ENCODE assay signal across 1 cellular context in the genomic region with DNA sequence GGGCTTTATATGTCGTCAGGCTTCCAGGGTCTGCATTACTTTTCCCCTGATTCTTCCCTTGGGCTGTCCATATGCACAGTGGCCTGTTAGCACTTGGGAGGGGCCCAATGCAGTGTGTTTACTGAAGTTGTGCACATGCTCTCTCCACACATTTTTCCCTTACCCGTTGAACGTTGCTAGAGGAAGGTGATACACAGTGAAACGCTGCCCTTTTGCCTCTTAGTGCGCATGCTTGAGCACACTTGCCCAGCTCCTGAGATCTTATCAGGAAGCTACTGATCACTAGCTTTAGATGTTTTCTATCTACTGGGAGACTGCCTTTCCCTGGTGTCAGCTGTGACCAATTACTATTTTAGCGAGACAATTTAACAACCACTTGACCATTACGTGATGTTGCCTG.
TF ChIP-seq lines count a peak whose summit lies in the region.

No MANE protein-coding gene starts in this region.

TF ChIP-seq in SK-N-SH treated with all-trans-retinoic acid at 6 μM for 48 hours, 23 proteins besides CTCF, POLR2A, EP300 and RAD21 (continued from another document):
- TF ChIP-seq, protein P1, sequence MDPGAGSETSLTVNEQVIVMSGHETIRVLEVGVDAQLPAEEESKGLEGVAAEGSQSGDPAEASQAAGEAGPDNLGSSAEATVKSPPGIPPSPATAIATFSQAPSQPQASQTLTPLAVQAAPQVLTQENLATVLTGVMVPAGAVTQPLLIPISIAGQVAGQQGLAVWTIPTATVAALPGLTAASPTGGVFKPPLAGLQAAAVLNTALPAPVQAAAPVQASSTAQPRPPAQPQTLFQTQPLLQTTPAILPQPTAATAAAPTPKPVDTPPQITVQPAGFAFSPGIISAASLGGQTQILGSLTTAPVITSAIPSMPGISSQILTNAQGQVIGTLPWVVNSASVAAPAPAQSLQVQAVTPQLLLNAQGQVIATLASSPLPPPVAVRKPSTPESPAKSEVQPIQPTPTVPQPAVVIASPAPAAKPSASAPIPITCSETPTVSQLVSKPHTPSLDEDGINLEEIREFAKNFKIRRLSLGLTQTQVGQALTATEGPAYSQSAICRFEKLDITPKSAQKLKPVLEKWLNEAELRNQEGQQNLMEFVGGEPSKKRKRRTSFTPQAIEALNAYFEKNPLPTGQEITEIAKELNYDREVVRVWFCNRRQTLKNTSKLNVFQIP (CRISPR knock-in tag; IDR thresholded peaks at IDR 0.05; ENCODE audit: borderline replicate concordance, low read depth): no peak
- TF ChIP-seq ZNF70 (CRISPR knock-in tag; IDR thresholded peaks at IDR 0.05) (no peak), CSDC2 (CRISPR knock-in tag; IDR thresholded peaks at IDR 0.05) (no peak), ZC3H10 (CRISPR knock-in tag; IDR thresholded peaks at IDR 0.05) (no peak), ZFP30 (CRISPR knock-in tag; IDR thresholded peaks at IDR 0.05) (no peak), ZNF8 (CRISPR knock-in tag; IDR thresholded peaks at IDR 0.05) (no peak)
- TF ChIP-seq, protein P2, sequence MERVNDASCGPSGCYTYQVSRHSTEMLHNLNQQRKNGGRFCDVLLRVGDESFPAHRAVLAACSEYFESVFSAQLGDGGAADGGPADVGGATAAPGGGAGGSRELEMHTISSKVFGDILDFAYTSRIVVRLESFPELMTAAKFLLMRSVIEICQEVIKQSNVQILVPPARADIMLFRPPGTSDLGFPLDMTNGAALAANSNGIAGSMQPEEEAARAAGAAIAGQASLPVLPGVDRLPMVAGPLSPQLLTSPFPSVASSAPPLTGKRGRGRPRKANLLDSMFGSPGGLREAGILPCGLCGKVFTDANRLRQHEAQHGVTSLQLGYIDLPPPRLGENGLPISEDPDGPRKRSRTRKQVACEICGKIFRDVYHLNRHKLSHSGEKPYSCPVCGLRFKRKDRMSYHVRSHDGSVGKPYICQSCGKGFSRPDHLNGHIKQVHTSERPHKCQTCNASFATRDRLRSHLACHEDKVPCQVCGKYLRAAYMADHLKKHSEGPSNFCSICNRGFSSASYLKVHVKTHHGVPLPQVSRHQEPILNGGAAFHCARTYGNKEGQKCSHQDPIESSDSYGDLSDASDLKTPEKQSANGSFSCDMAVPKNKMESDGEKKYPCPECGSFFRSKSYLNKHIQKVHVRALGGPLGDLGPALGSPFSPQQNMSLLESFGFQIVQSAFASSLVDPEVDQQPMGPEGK (CRISPR knock-in tag; IDR thresholded peaks at IDR 0.05; ENCODE audit: borderline replicate concordance): no peak
- TF ChIP-seq, protein P3, sequence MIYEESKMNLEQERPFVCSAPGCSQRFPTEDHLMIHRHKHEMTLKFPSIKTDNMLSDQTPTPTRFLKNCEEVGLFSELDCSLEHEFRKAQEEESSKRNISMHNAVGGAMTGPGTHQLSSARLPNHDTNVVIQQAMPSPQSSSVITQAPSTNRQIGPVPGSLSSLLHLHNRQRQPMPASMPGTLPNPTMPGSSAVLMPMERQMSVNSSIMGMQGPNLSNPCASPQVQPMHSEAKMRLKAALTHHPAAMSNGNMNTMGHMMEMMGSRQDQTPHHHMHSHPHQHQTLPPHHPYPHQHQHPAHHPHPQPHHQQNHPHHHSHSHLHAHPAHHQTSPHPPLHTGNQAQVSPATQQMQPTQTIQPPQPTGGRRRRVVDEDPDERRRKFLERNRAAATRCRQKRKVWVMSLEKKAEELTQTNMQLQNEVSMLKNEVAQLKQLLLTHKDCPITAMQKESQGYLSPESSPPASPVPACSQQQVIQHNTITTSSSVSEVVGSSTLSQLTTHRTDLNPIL (CRISPR knock-in tag; IDR thresholded peaks at IDR 0.05; ENCODE audit: low read depth): no peak
